In the genomic region with DNA sequence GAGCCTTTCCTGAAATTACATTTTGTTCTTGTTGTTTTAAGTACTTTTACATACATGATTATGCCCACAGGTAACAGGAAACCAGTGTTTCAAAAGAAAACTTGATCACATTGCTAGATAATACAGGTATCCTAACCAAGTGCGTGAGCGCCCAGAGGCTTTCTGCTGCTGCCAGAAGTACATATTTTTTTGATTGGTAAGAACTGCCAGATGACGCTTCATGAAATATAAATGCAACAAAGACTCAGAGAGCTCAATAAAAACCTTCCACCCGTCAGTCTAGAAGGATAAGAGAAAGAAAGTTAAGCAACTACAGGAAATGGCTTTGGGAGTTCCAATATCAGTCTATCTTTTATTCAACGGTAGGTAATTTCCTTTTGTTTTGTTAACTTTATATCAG, we compare ENCODE assay signal across 14 cellular contexts. TPM values are rescaled to one million over a fixed set of nuclear protein-coding genes. Genes with fewer than 3 reads are reported as not detected.
A peak's percentile ranks its signal among the peaks of the same experiment; 100 is the strongest.
DNase-seq lines count a peak whose midpoint lies in the region; ATAC-seq and TF ChIP-seq lines count a peak whose summit lies in the region.
"Had no signal": no experiment of that assay in that cellular context is flagged by ENCODE, and none has a peak within 500 bp of the region (broad histone marks: within the 10 kb centered on the region; RNA-seq: fewer than 3 reads in every experiment).

Gene EPGN (plus strand): TSS at position 256 of the 400 bp plus-strand sequence. CDS start 64 bp downstream, at position 320.

- no peaks in the 10 kb centered on the region for H4K20me1 ChIP-seq in OCI-LY1 (ENCODE audit: insufficient read depth, low read length)

- H3K27me3 Mint-ChIP-seq in activated CD4-positive, alpha-beta memory T cell treated with anti-CD3 and anti-CD28 coated beads, Interleukin-2, amount 10 ng/mL, durations not matched to agents 7 days and 5 days, result no peaks in the 10 kb centered on the region
- no peaks in the 10 kb centered on the region for H3K27me3 Mint-ChIP-seq in activated CD4-positive, alpha-beta memory T cell treated with anti-CD3 and anti-CD28 coated beads for 36 hours

- H3K4me1 Mint-ChIP-seq in activated CD4-positive, alpha-beta memory T cell treated with anti-CD3 and anti-CD28 coated beads, Interleukin-2, amount 10 ng/mL, durations not matched to agents 7 days and 5 days, result peaks cover 8% of the 10 kb centered on the region
- H3K4me1 Mint-ChIP-seq in activated CD4-positive, alpha-beta memory T cell treated with anti-CD3 and anti-CD28 coated beads for 36 hours (ENCODE audit: low read depth), result peaks cover 8% of the 10 kb centered on the region

- no peak within 1 kb of the TSS for H3K23ac ChIP-seq in trophoblast cell (ENCODE audit: low read length)

- POLR2A ChIA-PET in activated CD4-positive, alpha-beta memory T cell treated with anti-CD3 and anti-CD28 coated beads, Interleukin-2, amount 10 ng/mL, durations not matched to agents 7 days and 5 days (lab: Charles Lee), result no interaction called here
- POLR2A ChIA-PET in activated CD4-positive, alpha-beta memory T cell treated with anti-CD3 and anti-CD28 coated beads for 36 hours (lab: Charles Lee), result no interaction called here

- no peak within 1 kb of the TSS; the same call in 1 of the 2 replicates for H3K4me2 ChIP-seq in OCI-LY1 (ENCODE audit: low read length)
- no peak within 1 kb of the TSS for H3K4me2 ChIP-seq in trophoblast cell (ENCODE audit: low read length)
- H3K4me2 ChIP-seq: A549, PC-9 had no signal

- H3K27ac ChIP-seq in OCI-LY1 (ENCODE audit: low read depth, low read length, poor library complexity, severe bottlenecking) (no peak within 1 kb of the TSS), trophoblast cell (ENCODE audit: low read depth, low read length) (no peak within 1 kb of the TSS)
- H3K27ac ChIP-seq: A549, PC-9 had no signal

- H3K79me2 ChIP-seq in OCI-LY1 (ENCODE audit: insufficient read depth, low read length), result no peaks in the 10 kb centered on the region
- no peaks in the 10 kb centered on the region for H3K79me2 ChIP-seq in trophoblast cell (ENCODE audit: control insufficient read depth, insufficient read depth, low read length, poor library complexity)

- no peak for TF ChIP-seq CTCF in OCI-LY1 (IDR thresholded peaks at IDR 0.05; ENCODE audit: low read length)
- no peak for TF ChIP-seq CTCF in epithelial cell of esophagus (IDR thresholded peaks at IDR 0.05; ENCODE audit: insufficient read depth, low read depth, low read length, missing control alignments)

- H3K4me1 ChIP-seq in OCI-LY1 (ENCODE audit: insufficient read depth, low read length, severe bottlenecking) (peaks cover 15% of the 10 kb centered on the region), trophoblast cell (ENCODE audit: control insufficient read depth in 1 of 2, insufficient read depth in 2 of 2, low read length in 2 of 2) (no peaks in the 10 kb centered on the region)
- H3K4me1 ChIP-seq: A549 had no signal

- H3K27ac Mint-ChIP-seq in activated CD4-positive, alpha-beta memory T cell treated with anti-CD3 and anti-CD28 coated beads, Interleukin-2, amount 10 ng/mL, durations not matched to agents 7 days and 5 days, result no peak within 1 kb of the TSS
- H3K27ac Mint-ChIP-seq in activated CD4-positive, alpha-beta memory T cell treated with anti-CD3 and anti-CD28 coated beads for 36 hours, result no peak within 1 kb of the TSS

- no peak within 1 kb of the TSS for H3K18ac ChIP-seq in trophoblast cell (ENCODE audit: low read length)

- H3K79me1 ChIP-seq in trophoblast cell (ENCODE audit: low read length), result no peaks in the 10 kb centered on the region

- H3K9me3 Mint-ChIP-seq in activated CD4-positive, alpha-beta memory T cell treated with anti-CD3 and anti-CD28 coated beads, Interleukin-2, amount 10 ng/mL, durations not matched to agents 7 days and 5 days, result no peaks in the 10 kb centered on the region
- no peaks in the 10 kb centered on the region for H3K9me3 Mint-ChIP-seq in activated CD4-positive, alpha-beta memory T cell treated with anti-CD3 and anti-CD28 coated beads for 36 hours

- H3K27me3 ChIP-seq in OCI-LY1 (ENCODE audit: insufficient read depth, low read length) (no peaks in the 10 kb centered on the region), trophoblast cell (ENCODE audit: insufficient read depth, low read length) (no peaks in the 10 kb centered on the region)

- CTCF ChIA-PET in activated CD4-positive, alpha-beta memory T cell treated with anti-CD3 and anti-CD28 coated beads, Interleukin-2, amount 10 ng/mL, durations not matched to agents 7 days and 5 days (lab: Charles Lee), result interaction anchor here (1.7 to 6.2 kb wide), 2 partner anchors 78 to 119 kb away, joined by 8 to 44 read pairs; no protein-coding TSS in a partner anchor
- CTCF ChIA-PET in activated CD4-positive, alpha-beta memory T cell treated with anti-CD3 and anti-CD28 coated beads for 36 hours (lab: Charles Lee), result interaction anchor here (3.5 kb wide), 1 partner anchor 79 kb away, joined by 14 read pairs; no protein-coding TSS in a partner anchor

- H2BK120ac ChIP-seq in trophoblast cell (ENCODE audit: insufficient read depth, low read length, poor library complexity), result no peak within 1 kb of the TSS

- H2AFZ ChIP-seq in OCI-LY1 (ENCODE audit: low read length) (peak within 1 kb of the TSS; percentile 88; the same call in 1 of the 2 replicates), trophoblast cell (ENCODE audit: insufficient read depth, low read length, poor library complexity) (no peak within 1 kb of the TSS)
- H2AFZ ChIP-seq: PC-9 had no signal

- H2BK5ac ChIP-seq in trophoblast cell (ENCODE audit: low read depth, low read length, poor library complexity), result no peak within 1 kb of the TSS

- no peak for ATAC-seq in HG03139 (IDR thresholded peaks at IDR 0.05; ENCODE audit: unreplicated experiment)
- ATAC-seq: A549 had no signal

- no peak within 1 kb of the TSS for H2BK12ac ChIP-seq in trophoblast cell (ENCODE audit: low read length)

- no peak within 1 kb of the TSS for H4K12ac ChIP-seq in trophoblast cell (ENCODE audit: low read depth, low read length)

- peak within 1 kb of the TSS; percentile 6 for H3K4me3 Mint-ChIP-seq in activated CD4-positive, alpha-beta memory T cell treated with anti-CD3 and anti-CD28 coated beads, Interleukin-2, amount 10 ng/mL, durations not matched to agents 7 days and 5 days
- H3K4me3 Mint-ChIP-seq in activated CD4-positive, alpha-beta memory T cell treated with anti-CD3 and anti-CD28 coated beads for 36 hours, result no peak within 1 kb of the TSS

- H3K36me3 Mint-ChIP-seq in activated CD4-positive, alpha-beta memory T cell treated with anti-CD3 and anti-CD28 coated beads, Interleukin-2, amount 10 ng/mL, durations not matched to agents 7 days and 5 days (ENCODE audit: low read depth), result no peaks in the 10 kb centered on the region
- H3K36me3 Mint-ChIP-seq in activated CD4-positive, alpha-beta memory T cell treated with anti-CD3 and anti-CD28 coated beads for 36 hours, result no peaks in the 10 kb centered on the region

- H3K4me3 ChIP-seq in OCI-LY1 (ENCODE audit: low read depth, low read length, poor library complexity, severe bottlenecking), result no peak within 1 kb of the TSS
- H3K4me3 ChIP-seq in epithelial cell of esophagus (ENCODE audit: low read length), result peak within 1 kb of the TSS; percentile 23
- H3K4me3 ChIP-seq in trophoblast cell (ENCODE audit: low read depth, low read length), result no peak within 1 kb of the TSS
- H3K4me3 ChIP-seq: A549, PC-9 had no signal

- no peak within 1 kb of the TSS for H3K14ac ChIP-seq in trophoblast cell (ENCODE audit: low read length)

- H3K36me3 ChIP-seq in OCI-LY1 (ENCODE audit: insufficient read depth, low read length) (no peaks in the 10 kb centered on the region), trophoblast cell (ENCODE audit: control insufficient read depth in 1 of 2, insufficient read depth in 2 of 2, low read length in 2 of 2) (no peaks in the 10 kb centered on the region)

- no peak within 1 kb of the TSS for H3K4ac ChIP-seq in trophoblast cell (ENCODE audit: low read depth, low read length)

- H3K9me2 ChIP-seq in OCI-LY1 (ENCODE audit: low read depth, low read length), result no peaks in the 10 kb centered on the region

- no peak within 1 kb of the TSS for H4K8ac ChIP-seq in trophoblast cell (ENCODE audit: low read depth, low read length)

- no CpG with 5 or more reads among the region's 5 CpGs for WGBS in trophoblast cell (ENCODE audit: extremely low coverage, insufficient coverage, insufficient read length)

- no peak within 1 kb of the TSS for H3K9ac ChIP-seq in OCI-LY1 (ENCODE audit: low read length)
- no peak within 1 kb of the TSS for H3K9ac ChIP-seq in trophoblast cell (ENCODE audit: low read length)

- H2AK5ac ChIP-seq in trophoblast cell (ENCODE audit: low read length), result no peak within 1 kb of the TSS

- no peak for DNase-seq in activated CD4-positive, alpha-beta memory T cell treated with anti-CD3 and anti-CD28 coated beads, Interleukin-2, amount 10 ng/mL, durations not matched to agents 7 days and 5 days
- no peak for DNase-seq in activated CD4-positive, alpha-beta memory T cell treated with anti-CD3 and anti-CD28 coated beads for 36 hours
- DNase-seq in epithelial cell of esophagus (ENCODE audit: low read depth) (peak; percentile 81), trophoblast cell (peak; percentile 86 to 90), amniotic stem cell (lab: John Stamatoyannopoulos, UW) (no peak), HuH-7.5 (ENCODE audit: low spot score) (no peak)
- DNase-seq: GDM1, islet precursor cell, NCI-H1105 had no signal

- H3K9me3 ChIP-seq in OCI-LY1 (ENCODE audit: low read length) (no peaks in the 10 kb centered on the region), trophoblast cell (ENCODE audit: insufficient read depth, low read depth, low read length) (no peaks in the 10 kb centered on the region)
- H3K9me3 ChIP-seq: A549 had no signal

- H3F3A ChIP-seq in OCI-LY1 (ENCODE audit: insufficient read depth, low read length), result 0 out of 2 replicates have a peak, but pooled peaks cover 5% of the 10 kb centered on the region

- no peak within 1 kb of the TSS for H4K91ac ChIP-seq in trophoblast cell (ENCODE audit: low read depth, low read length)

- intact Hi-C loops in activated CD4-positive, alpha-beta memory T cell treated with anti-CD3 and anti-CD28 coated beads for 36 hours (cut with micrococcal nuclease), result no loop called here

RNA-seq across cellular contexts. Expression of gene EPGN, which starts in this region (rescaled TPM):
- under 1 TPM; 0.43 to 0.98 TPM for total RNA-seq in activated CD4-positive, alpha-beta memory T cell treated with anti-CD3 and anti-CD28 coated beads, Interleukin-2, amount 10 ng/mL, durations not matched to agents 7 days and 5 days
- total RNA-seq in activated CD4-positive, alpha-beta memory T cell treated with anti-CD3 and anti-CD28 coated beads for 36 hours, result not detected
- 0.05 and 0.10 TPM in 2 replicates for polyA plus RNA-seq in trophoblast cell (2013)
- total RNA-seq: mononuclear cell had no signal
- polyA plus RNA-seq: A549 had no signal

Comparison
In these comparisons a context has a peak if more than half of its experiments do, and no peak if none do; other contexts are left out.
1. DNase-seq: peak in epithelial cell of esophagus (single experiment) and trophoblast cell (2 of 2); none in activated CD4-positive, alpha-beta memory T cell treated with anti-CD3 and anti-CD28 coated beads, Interleukin-2, amount 10 ng/mL, durations not matched to agents 7 days and 5 days (single experiment), activated CD4-positive, alpha-beta memory T cell treated with anti-CD3 and anti-CD28 coated beads for 36 hours (single experiment), amniotic stem cell (single experiment) and HuH-7.5 (single experiment).